1 cellular context compared by ENCODE assay signal in genomic region chr1:12714710-12715500, GRCh38.
TF ChIP-seq lines count a peak whose summit lies in the region.

No MANE protein-coding gene starts in this region.

TF ChIP-seq in H1, 55 proteins besides CTCF, POLR2A, EP300 and RAD21 (continued from another document):
- TF ChIP-seq CHD2 (IDR thresholded peaks at IDR 0.05; ENCODE audit: low read length) = no peak
- TF ChIP-seq, protein P1, sequence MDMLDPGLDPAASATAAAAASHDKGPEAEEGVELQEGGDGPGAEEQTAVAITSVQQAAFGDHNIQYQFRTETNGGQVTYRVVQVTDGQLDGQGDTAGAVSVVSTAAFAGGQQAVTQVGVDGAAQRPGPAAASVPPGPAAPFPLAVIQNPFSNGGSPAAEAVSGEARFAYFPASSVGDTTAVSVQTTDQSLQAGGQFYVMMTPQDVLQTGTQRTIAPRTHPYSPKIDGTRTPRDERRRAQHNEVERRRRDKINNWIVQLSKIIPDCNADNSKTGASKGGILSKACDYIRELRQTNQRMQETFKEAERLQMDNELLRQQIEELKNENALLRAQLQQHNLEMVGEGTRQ (IDR thresholded peaks at IDR 0.05; ENCODE audit: low read length) = no peak
- no peak for TF ChIP-seq EGR1 (IDR thresholded peaks at IDR 0.05; ENCODE audit: borderline replicate concordance, low read depth, low read length)
- no peak for TF ChIP-seq SAP30 (IDR thresholded peaks at IDR 0.05; ENCODE audit: insufficient read depth, insufficient replicate concordance, low read length)
- no peak for TF ChIP-seq CEBPB (IDR thresholded peaks at IDR 0.05; ENCODE audit: low read depth, low read length)
- no peak for TF ChIP-seq SP1 (IDR thresholded peaks at IDR 0.05; ENCODE audit: low read depth, low read length)
- no peak for TF ChIP-seq TAF1 (IDR thresholded peaks at IDR 0.05; ENCODE audit: low read depth, low read length)
- no peak for TF ChIP-seq POLR2AphosphoS5 (IDR thresholded peaks at IDR 0.05; ENCODE audit: low read depth, low read length)
- TF ChIP-seq SRF (IDR thresholded peaks at IDR 0.05; ENCODE audit: low read depth, low read length) = no peak
- TF ChIP-seq YY1 (IDR thresholded peaks at IDR 0.05; ENCODE audit: low read depth, low read length) = no peak
- no peak for TF ChIP-seq POU5F1 (IDR thresholded peaks at IDR 0.05; ENCODE audit: low read depth, low read length)
- no peak for TF ChIP-seq ASH2L (IDR thresholded peaks at IDR 0.05; ENCODE audit: low read length)
- TF ChIP-seq SUZ12 (IDR thresholded peaks at IDR 0.05; ENCODE audit: low read length) = no peak
- no peak for TF ChIP-seq EZH2 (IDR thresholded peaks at IDR 0.05; ENCODE audit: low read depth, low read length, severe bottlenecking)
- no peak for TF ChIP-seq BCL11A (IDR thresholded peaks at IDR 0.05; ENCODE audit: low read depth in 2 of 2, low read length in 2 of 2)
TF ChIP-seq in H1: peak in this region for 0.
